Comparison of ENCODE assay signal across 27 cellular contexts in the genomic region with DNA sequence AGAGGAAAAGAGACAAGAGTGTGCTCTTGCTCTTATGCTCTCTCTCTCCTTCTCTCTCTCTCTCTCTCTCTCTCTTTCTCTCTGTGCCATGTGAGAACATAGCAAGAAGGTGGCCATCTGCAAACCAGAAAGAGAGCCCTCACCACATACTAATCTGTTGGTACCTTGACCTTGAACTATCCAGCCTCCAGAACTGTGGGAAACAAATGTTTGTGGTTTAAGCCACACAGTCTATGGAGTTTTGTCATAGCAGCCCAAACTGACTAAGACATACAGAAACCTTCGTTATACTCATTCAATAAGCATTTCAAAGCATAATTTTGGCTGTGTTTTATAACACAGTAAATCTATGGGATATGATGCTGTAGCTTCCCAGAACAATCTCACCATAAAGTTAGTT. TPM values are rescaled to one million over a fixed set of nuclear protein-coding genes. Genes with fewer than 3 reads are reported as not detected.
"Had no signal": no experiment of that assay in that cellular context is flagged by ENCODE, and none has a peak within 500 bp of the region (broad histone marks: within the 10 kb centered on the region; RNA-seq: fewer than 3 reads in every experiment).

No MANE protein-coding gene starts in this region.

- H3K4me2 ChIP-seq: smooth muscle cell had no signal

- H3K27me3 ChIP-seq: adrenal gland, left lung, neutrophil, right lobe of liver, testis, vagina had no signal

- H3K9me3 ChIP-seq: adrenal gland, left lung, neutrophil, right lobe of liver, testis, vagina had no signal

- H3K36me3 ChIP-seq: adrenal gland, left lung, neutrophil, right lobe of liver, vagina had no signal

- H3K4me1 ChIP-seq: adrenal gland, foreskin keratinocyte, left lung, right lobe of liver, testis, vagina had no signal

- FAIRE-seq: endometrium had no signal

- H3K4me3 ChIP-seq: adrenal gland, left lung, right lobe of liver, smooth muscle cell, testis, vagina had no signal

- ATAC-seq: activated T-helper 17 cell treated with anti-CD3 and anti-CD28 coated beads, Interleukin-2, amount 50 U/mL, for 72 hours; foreskin keratinocyte; left lung; right lobe of liver; WTC11 had no signal

- H3K27ac ChIP-seq: adrenal gland, foreskin keratinocyte, left lung, neutrophil, right lobe of liver, testis, vagina had no signal

- DNase-seq: activated CD8-positive, alpha-beta memory T cell treated with anti-CD3 and anti-CD28 coated beads for 24 hours; activated CD8-positive, alpha-beta memory T cell treated with anti-CD3 and anti-CD28 coated beads, Interleukin-2, amount 50 U/mL, for 4 hours; activated naive CD4-positive, alpha-beta T cell; activated T-cell treated with anti-CD3 and anti-CD28 coated beads, Interleukin-2, amount 50 U/mL, for 24 hours; adrenal gland; cerebellar nuclear complex; cortex of kidney; effector CD4-positive, alpha-beta T cell; foreskin keratinocyte; kidney glomerular epithelial cell; left lung; posterior cingulate gyrus; right lobe of liver; stimulated activated CD4-positive, alpha-beta T cell treated with anti-CD3 and anti-CD28 coated beads, Interleukin-15, amount 100 ng/mL, for 24 hours; stimulated activated CD4-positive, alpha-beta T cell treated with anti-CD3 and anti-CD28 coated beads, Interleukin-2, amount 100 ng/mL, for 48 hours; stimulated activated CD8-positive, alpha-beta memory T cell treated with anti-CD3 and anti-CD28 coated beads, Interleukin-4, amount 100 ng/mL, for 48 hours; stimulated activated naive CD4-positive, alpha-beta T cell; T1000; testis; trophoblast cell had no signal

RNA-seq across cellular contexts. Expression of a gene that starts 56.4 kb away (rescaled TPM):
- total RNA-seq: activated T-helper 17 cell treated with anti-CD3 and anti-CD28 coated beads, Interleukin-2, amount 50 U/mL, for 72 hours; adrenal gland; T-helper 1 cell treated with Interleukin-12 subunit alpha and Interleukin-12 subunit beta and Interleukin-4 antibody, amounts not matched to agents 30 ng/mL and 1 ng/mL, for 36 hours had no signal
